8 cellular contexts compared by ENCODE assay signal in the genomic region with DNA sequence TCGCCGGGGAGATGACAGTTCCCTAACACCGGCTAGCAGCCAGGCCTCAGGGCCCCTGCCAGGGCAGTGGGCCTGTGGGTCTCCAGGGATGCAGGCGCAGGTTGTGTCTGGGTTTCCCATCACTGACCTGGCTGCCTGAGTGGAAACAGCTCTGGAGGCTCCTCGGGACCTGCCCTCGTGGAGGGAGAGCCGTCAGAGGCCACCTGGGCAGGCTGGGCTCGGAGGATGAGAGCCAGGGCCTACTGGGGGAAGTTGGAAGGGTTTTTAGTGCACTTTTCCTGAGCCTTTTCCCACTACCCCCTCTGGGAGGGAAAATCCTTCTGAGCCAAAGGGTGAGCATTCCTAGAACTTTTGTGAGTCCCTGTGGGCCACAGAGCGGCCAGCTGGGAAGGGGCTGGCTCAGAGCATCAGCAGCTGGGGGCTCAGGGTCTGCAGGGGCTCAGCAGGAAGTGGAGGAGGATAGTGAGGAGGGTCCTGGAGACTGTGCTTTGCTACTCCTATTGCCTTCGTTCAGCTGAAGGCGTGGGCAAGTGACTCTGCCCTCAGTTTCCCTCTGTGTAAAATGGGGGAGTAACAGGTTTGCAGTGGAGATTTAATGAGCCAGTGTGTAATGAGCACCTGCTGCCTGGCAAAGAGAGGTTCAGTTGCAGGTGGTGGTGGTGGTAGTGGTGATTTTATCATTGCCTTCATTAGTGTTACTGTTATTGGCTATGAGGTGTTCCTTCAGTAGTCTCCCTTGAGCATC. TPM values are rescaled to one million over a fixed set of nuclear protein-coding genes. Genes with fewer than 3 reads are reported as not detected.
A peak's percentile ranks its signal among the peaks of the same experiment; 100 is the strongest.
DNase-seq lines count a peak whose midpoint lies in the region; ATAC-seq and TF ChIP-seq lines count a peak whose summit lies in the region.

No MANE protein-coding gene starts in this region.

- no peaks in the 10 kb centered on the region for H3K9me3 ChIP-seq in testis

- H3K27ac ChIP-seq in angular gyrus (ENCODE audit: low read depth, low read length) (peak overlapping the region; percentile 66), layer of hippocampus (ENCODE audit: low read depth, low read length) (peak overlapping the region; percentile 33), testis (peak overlapping the region; percentile 33 to 89)

- intact Hi-C loops in testis (cut with DNase I; ENCODE audit: low total_unique reads): loop anchor here (10.0 kb wide), 1 partner anchor 277 kb away; the partner anchor contains the start of genes ACAD10 and BRAP

- peak overlapping the region; percentile 83 for H3K27ac Mint-ChIP-seq in T-helper 2 cell treated with Interferon-gamma antibody and Interleukin-4, amounts not matched to agents 5 μg/mL and 100 μg/mL, for 36 hours

- H3K9me3 Mint-ChIP-seq in T-helper 2 cell treated with Interferon-gamma antibody and Interleukin-4, amounts not matched to agents 5 μg/mL and 100 μg/mL, for 36 hours: no peaks in the 10 kb centered on the region

- peak overlapping the region in 1 of 2 donors; percentile 77 for H3K4me3 ChIP-seq in testis

- TF ChIP-seq CTCF in testis (IDR thresholded peaks at IDR 0.05): no peak

- peaks cover 14% of the 10 kb centered on the region for H3K36me3 Mint-ChIP-seq in T-helper 2 cell treated with Interferon-gamma antibody and Interleukin-4, amounts not matched to agents 5 μg/mL and 100 μg/mL, for 36 hours (ENCODE audit: low read depth)

- no peak for ATAC-seq in GM19397 (IDR thresholded peaks at IDR 0.05; ENCODE audit: unreplicated experiment)

- peaks cover 46% of the 10 kb centered on the region for H3K4me1 ChIP-seq in testis

- 58 to 70% methylated on average over 3 to 11 of the region's 11 CpGs for WGBS in testis, 2 donors

- no peak for DNase-seq in T-helper 2 cell treated with Interferon-gamma antibody and Interleukin-4, amounts not matched to agents 5 μg/mL and 100 μg/mL, for 36 hours (ENCODE audit: low spot score)
- DNase-seq in T-helper 2 cell (no peak), testis (no peak), HK-2 (ENCODE audit: unreplicated experiment) (no peak)
- no peak for DNase-seq in stimulated activated CD4-positive, alpha-beta T cell treated with anti-CD3 and anti-CD28 coated beads, Interleukin-12 subunit alpha, Interleukin-12 subunit beta, amount 100 ng/mL, for 4 hours

- H3K27me3 Mint-ChIP-seq in T-helper 2 cell treated with Interferon-gamma antibody and Interleukin-4, amounts not matched to agents 5 μg/mL and 100 μg/mL, for 36 hours (ENCODE audit: low read depth): peaks cover 2% of the 10 kb centered on the region

- H3K4me1 Mint-ChIP-seq in T-helper 2 cell treated with Interferon-gamma antibody and Interleukin-4, amounts not matched to agents 5 μg/mL and 100 μg/mL, for 36 hours (ENCODE audit: low read depth): peaks cover 57% of the 10 kb centered on the region

- TF ChIP-seq POLR2A in testis (IDR thresholded peaks at IDR 0.05): no peak

- no peaks in the 10 kb centered on the region for H3K27me3 ChIP-seq in layer of hippocampus (ENCODE audit: control insufficient read depth, insufficient read depth, low read length)
- H3K27me3 ChIP-seq in testis: no peaks in the 10 kb centered on the region

- no peaks in the 10 kb centered on the region for H3K36me3 ChIP-seq in testis (ENCODE audit: low read depth, missing control alignments)

- peak overlapping the region; percentile 87 for H3K4me3 Mint-ChIP-seq in T-helper 2 cell treated with Interferon-gamma antibody and Interleukin-4, amounts not matched to agents 5 μg/mL and 100 μg/mL, for 36 hours

RNA-seq across cellular contexts. Expression of gene SH2B3, which starts 1.8 kb away (rescaled TPM):
- total RNA-seq in testis: 10 to 100 TPM; 36.9 to 38.1 TPM
- polyA plus RNA-seq in testis (ENCODE audit: insufficient read depth, low read depth, low replicate concordance): 22.0 TPM

RNA-seq across cellular contexts. Expression of gene PHETA1, which starts 38.6 kb away (rescaled TPM):
- total RNA-seq in testis: 10 to 100 TPM; 16.1 to 27.2 TPM
- 13.7 TPM for polyA plus RNA-seq in testis (ENCODE audit: insufficient read depth, low read depth, low replicate concordance)
